1 cellular context compared by ENCODE assay signal in the genomic region with DNA sequence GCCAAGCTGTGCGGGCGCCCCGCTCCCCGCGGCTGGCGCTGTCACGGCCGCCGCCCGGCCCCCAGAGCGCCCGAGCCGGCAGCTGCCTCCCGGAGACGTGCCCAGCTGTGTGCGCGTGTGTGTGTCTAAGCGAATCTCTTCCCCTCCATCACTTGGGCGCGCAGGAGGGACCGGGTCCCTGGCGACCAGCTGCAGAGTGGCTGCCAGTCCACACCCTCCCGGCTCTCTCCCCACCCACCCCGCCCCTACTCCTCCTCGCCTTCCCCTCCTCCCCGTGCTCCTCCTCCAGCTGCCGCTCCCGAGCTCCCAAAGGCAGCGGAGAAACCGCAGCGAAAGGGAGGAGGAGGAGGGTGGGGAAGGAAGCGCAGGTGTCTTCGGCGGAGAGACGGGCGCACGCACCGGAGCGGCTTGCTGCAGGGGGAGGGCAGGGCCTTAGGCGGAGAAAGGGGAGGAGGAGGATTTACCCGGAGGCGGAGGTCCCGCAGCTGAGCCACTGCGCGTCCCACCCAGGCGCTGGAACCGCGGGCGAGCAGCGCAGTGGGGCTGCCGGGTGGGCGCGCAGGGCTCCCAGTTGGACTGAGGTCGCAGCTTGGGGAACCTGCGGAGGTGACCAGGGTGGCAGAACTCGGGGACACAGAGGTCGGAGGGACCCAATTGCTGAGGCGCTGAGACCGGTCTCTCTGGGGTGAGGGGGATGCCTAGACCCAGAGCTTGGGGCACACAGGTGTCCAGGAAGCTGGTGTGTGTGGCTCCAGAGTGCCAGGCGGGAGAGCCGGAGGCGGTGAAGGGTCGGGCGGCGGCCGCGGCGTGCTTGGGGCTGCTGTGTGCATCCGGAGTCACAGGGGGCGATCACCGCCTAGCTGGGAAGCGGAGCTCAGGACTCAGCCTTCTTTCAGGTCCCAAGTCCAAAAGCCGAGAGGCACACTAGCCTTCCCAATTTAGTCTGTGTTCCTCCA.
A peak's percentile ranks its signal among the peaks of the same experiment; 100 is the strongest.
TF ChIP-seq lines count a peak whose summit lies in the region.

A gene with protein sequence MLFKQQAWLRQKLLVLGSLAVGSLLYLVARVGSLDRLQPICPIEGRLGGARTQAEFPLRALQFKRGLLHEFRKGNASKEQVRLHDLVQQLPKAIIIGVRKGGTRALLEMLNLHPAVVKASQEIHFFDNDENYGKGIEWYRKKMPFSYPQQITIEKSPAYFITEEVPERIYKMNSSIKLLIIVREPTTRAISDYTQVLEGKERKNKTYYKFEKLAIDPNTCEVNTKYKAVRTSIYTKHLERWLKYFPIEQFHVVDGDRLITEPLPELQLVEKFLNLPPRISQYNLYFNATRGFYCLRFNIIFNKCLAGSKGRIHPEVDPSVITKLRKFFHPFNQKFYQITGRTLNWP (minus strand): TSS at position 198 of the 956 bp plus-strand sequence. CDS start 280,178 bp downstream, outside the sequence.

TF ChIP-seq in HepG2, 621 proteins besides CTCF, POLR2A, EP300 and RAD21 (continued from another document and continues in another):
- TF ChIP-seq, protein P1, sequence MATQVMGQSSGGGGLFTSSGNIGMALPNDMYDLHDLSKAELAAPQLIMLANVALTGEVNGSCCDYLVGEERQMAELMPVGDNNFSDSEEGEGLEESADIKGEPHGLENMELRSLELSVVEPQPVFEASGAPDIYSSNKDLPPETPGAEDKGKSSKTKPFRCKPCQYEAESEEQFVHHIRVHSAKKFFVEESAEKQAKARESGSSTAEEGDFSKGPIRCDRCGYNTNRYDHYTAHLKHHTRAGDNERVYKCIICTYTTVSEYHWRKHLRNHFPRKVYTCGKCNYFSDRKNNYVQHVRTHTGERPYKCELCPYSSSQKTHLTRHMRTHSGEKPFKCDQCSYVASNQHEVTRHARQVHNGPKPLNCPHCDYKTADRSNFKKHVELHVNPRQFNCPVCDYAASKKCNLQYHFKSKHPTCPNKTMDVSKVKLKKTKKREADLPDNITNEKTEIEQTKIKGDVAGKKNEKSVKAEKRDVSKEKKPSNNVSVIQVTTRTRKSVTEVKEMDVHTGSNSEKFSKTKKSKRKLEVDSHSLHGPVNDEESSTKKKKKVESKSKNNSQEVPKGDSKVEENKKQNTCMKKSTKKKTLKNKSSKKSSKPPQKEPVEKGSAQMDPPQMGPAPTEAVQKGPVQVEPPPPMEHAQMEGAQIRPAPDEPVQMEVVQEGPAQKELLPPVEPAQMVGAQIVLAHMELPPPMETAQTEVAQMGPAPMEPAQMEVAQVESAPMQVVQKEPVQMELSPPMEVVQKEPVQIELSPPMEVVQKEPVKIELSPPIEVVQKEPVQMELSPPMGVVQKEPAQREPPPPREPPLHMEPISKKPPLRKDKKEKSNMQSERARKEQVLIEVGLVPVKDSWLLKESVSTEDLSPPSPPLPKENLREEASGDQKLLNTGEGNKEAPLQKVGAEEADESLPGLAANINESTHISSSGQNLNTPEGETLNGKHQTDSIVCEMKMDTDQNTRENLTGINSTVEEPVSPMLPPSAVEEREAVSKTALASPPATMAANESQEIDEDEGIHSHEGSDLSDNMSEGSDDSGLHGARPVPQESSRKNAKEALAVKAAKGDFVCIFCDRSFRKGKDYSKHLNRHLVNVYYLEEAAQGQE (IDR thresholded peaks at IDR 0.05; ENCODE audit: borderline replicate concordance in 1 of 2, low read depth in 1 of 2, low read length in 2 of 2) = no peak
- TF ChIP-seq, protein P2, sequence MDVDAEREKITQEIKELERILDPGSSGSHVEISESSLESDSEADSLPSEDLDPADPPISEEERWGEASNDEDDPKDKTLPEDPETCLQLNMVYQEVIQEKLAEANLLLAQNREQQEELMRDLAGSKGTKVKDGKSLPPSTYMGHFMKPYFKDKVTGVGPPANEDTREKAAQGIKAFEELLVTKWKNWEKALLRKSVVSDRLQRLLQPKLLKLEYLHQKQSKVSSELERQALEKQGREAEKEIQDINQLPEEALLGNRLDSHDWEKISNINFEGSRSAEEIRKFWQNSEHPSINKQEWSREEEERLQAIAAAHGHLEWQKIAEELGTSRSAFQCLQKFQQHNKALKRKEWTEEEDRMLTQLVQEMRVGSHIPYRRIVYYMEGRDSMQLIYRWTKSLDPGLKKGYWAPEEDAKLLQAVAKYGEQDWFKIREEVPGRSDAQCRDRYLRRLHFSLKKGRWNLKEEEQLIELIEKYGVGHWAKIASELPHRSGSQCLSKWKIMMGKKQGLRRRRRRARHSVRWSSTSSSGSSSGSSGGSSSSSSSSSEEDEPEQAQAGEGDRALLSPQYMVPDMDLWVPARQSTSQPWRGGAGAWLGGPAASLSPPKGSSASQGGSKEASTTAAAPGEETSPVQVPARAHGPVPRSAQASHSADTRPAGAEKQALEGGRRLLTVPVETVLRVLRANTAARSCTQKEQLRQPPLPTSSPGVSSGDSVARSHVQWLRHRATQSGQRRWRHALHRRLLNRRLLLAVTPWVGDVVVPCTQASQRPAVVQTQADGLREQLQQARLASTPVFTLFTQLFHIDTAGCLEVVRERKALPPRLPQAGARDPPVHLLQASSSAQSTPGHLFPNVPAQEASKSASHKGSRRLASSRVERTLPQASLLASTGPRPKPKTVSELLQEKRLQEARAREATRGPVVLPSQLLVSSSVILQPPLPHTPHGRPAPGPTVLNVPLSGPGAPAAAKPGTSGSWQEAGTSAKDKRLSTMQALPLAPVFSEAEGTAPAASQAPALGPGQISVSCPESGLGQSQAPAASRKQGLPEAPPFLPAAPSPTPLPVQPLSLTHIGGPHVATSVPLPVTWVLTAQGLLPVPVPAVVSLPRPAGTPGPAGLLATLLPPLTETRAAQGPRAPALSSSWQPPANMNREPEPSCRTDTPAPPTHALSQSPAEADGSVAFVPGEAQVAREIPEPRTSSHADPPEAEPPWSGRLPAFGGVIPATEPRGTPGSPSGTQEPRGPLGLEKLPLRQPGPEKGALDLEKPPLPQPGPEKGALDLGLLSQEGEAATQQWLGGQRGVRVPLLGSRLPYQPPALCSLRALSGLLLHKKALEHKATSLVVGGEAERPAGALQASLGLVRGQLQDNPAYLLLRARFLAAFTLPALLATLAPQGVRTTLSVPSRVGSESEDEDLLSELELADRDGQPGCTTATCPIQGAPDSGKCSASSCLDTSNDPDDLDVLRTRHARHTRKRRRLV (CRISPR knock-in tag; IDR thresholded peaks at IDR 0.05) = no peak
- TF ChIP-seq ATF7 (IDR thresholded peaks at IDR 0.05) (no peak), ATF7 (CRISPR knock-in tag; IDR thresholded peaks at IDR 0.05) (peak; percentile 57; the same call in 1 of the 2 replicates), ZSCAN21 (CRISPR knock-in tag; IDR thresholded peaks at IDR 0.05; ENCODE audit: borderline replicate concordance) (no peak), KDM3A (CRISPR knock-in tag; IDR thresholded peaks at IDR 0.05; ENCODE audit: low read depth) (no peak), ZNF280D (CRISPR knock-in tag; IDR thresholded peaks at IDR 0.05) (0 out of 2 replicates have a peak, but pooled peaks have one; percentile 22), ATAD3A (CRISPR knock-in tag; IDR thresholded peaks at IDR 0.05) (no peak), ZNF687 (CRISPR knock-in tag; IDR thresholded peaks at IDR 0.05) (peak; percentile 72), ZNF670 (CRISPR knock-in tag; IDR thresholded peaks at IDR 0.05; ENCODE audit: borderline replicate concordance) (no peak), NR0B2 (CRISPR knock-in tag; IDR thresholded peaks at IDR 0.05) (peak; percentile 18; the same call in 1 of the 2 replicates), PRPF4 (IDR thresholded peaks at IDR 0.05; ENCODE audit: low read depth, low read length, poor library complexity, severe bottlenecking) (no peak), HINFP (CRISPR knock-in tag; IDR thresholded peaks at IDR 0.05; ENCODE audit: low read depth) (no peak), ZNF839 (CRISPR knock-in tag; IDR thresholded peaks at IDR 0.05; ENCODE audit: borderline replicate concordance) (no peak), GLI4 (CRISPR knock-in tag; IDR thresholded peaks at IDR 0.05; ENCODE audit: borderline replicate concordance) (no peak), MBNL3 (CRISPR knock-in tag; conservative IDR thresholded peaks at IDR 0.05) (no peak)
- TF ChIP-seq, protein P3, sequence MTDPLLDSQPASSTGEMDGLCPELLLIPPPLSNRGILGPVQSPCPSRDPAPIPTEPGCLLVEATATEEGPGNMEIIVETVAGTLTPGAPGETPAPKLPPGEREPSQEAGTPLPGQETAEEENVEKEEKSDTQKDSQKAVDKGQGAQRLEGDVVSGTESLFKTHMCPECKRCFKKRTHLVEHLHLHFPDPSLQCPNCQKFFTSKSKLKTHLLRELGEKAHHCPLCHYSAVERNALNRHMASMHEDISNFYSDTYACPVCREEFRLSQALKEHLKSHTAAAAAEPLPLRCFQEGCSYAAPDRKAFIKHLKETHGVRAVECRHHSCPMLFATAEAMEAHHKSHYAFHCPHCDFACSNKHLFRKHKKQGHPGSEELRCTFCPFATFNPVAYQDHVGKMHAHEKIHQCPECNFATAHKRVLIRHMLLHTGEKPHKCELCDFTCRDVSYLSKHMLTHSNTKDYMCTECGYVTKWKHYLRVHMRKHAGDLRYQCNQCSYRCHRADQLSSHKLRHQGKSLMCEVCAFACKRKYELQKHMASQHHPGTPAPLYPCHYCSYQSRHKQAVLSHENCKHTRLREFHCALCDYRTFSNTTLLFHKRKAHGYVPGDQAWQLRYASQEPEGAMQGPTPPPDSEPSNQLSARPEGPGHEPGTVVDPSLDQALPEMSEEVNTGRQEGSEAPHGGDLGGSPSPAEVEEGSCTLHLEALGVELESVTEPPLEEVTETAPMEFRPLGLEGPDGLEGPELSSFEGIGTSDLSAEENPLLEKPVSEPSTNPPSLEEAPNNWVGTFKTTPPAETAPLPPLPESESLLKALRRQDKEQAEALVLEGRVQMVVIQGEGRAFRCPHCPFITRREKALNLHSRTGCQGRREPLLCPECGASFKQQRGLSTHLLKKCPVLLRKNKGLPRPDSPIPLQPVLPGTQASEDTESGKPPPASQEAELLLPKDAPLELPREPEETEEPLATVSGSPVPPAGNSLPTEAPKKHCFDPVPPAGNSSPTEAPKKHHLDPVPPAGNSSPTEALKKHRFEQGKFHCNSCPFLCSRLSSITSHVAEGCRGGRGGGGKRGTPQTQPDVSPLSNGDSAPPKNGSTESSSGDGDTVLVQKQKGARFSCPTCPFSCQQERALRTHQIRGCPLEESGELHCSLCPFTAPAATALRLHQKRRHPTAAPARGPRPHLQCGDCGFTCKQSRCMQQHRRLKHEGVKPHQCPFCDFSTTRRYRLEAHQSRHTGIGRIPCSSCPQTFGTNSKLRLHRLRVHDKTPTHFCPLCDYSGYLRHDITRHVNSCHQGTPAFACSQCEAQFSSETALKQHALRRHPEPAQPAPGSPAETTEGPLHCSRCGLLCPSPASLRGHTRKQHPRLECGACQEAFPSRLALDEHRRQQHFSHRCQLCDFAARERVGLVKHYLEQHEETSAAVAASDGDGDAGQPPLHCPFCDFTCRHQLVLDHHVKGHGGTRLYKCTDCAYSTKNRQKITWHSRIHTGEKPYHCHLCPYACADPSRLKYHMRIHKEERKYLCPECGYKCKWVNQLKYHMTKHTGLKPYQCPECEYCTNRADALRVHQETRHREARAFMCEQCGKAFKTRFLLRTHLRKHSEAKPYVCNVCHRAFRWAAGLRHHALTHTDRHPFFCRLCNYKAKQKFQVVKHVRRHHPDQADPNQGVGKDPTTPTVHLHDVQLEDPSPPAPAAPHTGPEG (CRISPR knock-in tag; IDR thresholded peaks at IDR 0.05) = no peak
